Comparison of ENCODE assay signal across 14 cellular contexts in the genomic region with DNA sequence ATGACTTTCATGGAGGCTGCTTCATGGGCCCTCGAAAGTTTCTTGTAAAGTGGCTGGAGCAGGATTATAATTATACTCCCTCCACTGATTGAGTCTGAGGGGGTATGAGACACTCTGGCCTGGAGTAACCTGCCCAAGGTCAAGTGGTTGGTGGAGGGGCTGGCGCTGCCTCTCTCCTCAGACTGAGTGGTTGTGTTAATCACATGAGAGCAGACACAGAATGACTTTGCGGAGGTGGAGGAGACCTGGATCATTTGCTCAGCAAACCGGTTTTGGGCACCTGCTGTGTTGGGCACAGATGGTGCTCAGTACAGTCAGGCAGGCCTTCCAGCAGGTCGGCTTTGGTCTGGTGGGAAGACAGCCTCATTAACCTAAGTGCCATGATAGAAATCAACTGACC. TPM values are rescaled to one million over a fixed set of nuclear protein-coding genes. Genes with fewer than 3 reads are reported as not detected.
DNase-seq lines count a peak whose midpoint lies in the region; ATAC-seq and TF ChIP-seq lines count a peak whose summit lies in the region.
"Had no signal": no experiment of that assay in that cellular context is flagged by ENCODE, and none has a peak within 500 bp of the region (broad histone marks: within the 10 kb centered on the region; RNA-seq: fewer than 3 reads in every experiment).

No MANE protein-coding gene starts in this region.

- TF ChIP-seq CTCF in mammary epithelial cell (conservative IDR thresholded peaks at IDR 0.05 in 1 of 2, IDR thresholded peaks at IDR 0.05 in 1 of 2; ENCODE audit: extremely low read depth in 1 of 2, insufficient read depth in 1 of 2, low read depth in 1 of 2, low read length in 2 of 2) (no peak), cardiac muscle cell (IDR thresholded peaks at IDR 0.05; ENCODE audit: low read depth, low read length) (no peak), upper lobe of left lung (IDR thresholded peaks at IDR 0.05) (no peak)

- H3K27me3 ChIP-seq in mammary epithelial cell (ENCODE audit: insufficient read depth, low read length) (no peaks in the 10 kb centered on the region), cardiac muscle cell (no peaks in the 10 kb centered on the region), upper lobe of left lung (no peaks in the 10 kb centered on the region)

- DNase-seq in T47D (ENCODE audit: low read depth in 1 of 2, low spot score in 1 of 2) (peak; percentile 69 to 81), mammary epithelial cell (no peak), NCI-H524 (lab: John Stamatoyannopoulos, UW) (peak; percentile 88 to 93), cardiac muscle cell (ENCODE audit: low read depth in 1 of 2, low spot score in 1 of 2) (peak in 1 of 2 donors; percentile 79), upper lobe of left lung (peak in 1 of 2 donors; percentile 88), OCI-M1 (lab: John Stamatoyannopoulos, UW) (no peak), 8988T (no peak)
- no peak for DNase-seq in effector CD4-positive, alpha-beta T cell
- DNase-seq: activated CD8-positive, alpha-beta memory T cell treated with anti-CD3 and anti-CD28 coated beads, Interleukin-2, amount 50 U/mL, for 48 hours; KG1; T-helper 2 cell had no signal

- peaks cover 93% of the 10 kb centered on the region for H3K79me2 ChIP-seq in mammary epithelial cell (ENCODE audit: insufficient read depth, low read length)

- no TSS peak for BruUV-seq in mammary epithelial cell (replicated peaks; lab: Mats Ljungman, UMichigan)

- TF ChIP-seq EP300 in upper lobe of left lung (IDR thresholded peaks at IDR 0.05): peak in 1 of 4 donors; percentile 67

- H3K4me3 ChIP-seq in mammary epithelial cell (replicated peaks in 1 of 3; ENCODE audit: insufficient read depth in 1 of 3, low read depth in 2 of 3, low read length in 3 of 3) (no peak overlapping the region), cardiac muscle cell (no peak overlapping the region), upper lobe of left lung (no peak overlapping the region)

- dilution Hi-C loops in mammary epithelial cell (cut with HindIII; ENCODE audit: low sequenced_read_pairs): no loop called here

- H3K9ac ChIP-seq in mammary epithelial cell (ENCODE audit: insufficient read depth, low read length): no peak overlapping the region

- intact Hi-C loops in mammary epithelial cell (cut with micrococcal nuclease): no loop called here

- H3K27ac ChIP-seq in mammary epithelial cell (ENCODE audit: insufficient read depth, low read depth, low read length) (no peak overlapping the region), cardiac muscle cell (peak overlapping the region; percentile 31), upper lobe of left lung (peak overlapping the region in 3 of 4 donors; percentile 38 to 61 (median 58))

- CTCF ChIA-PET in mammary epithelial cell (lab: Charles Lee; ENCODE audit: low non-redundant PET): no interaction called here

- H3K9me3 ChIP-seq in mammary epithelial cell (replicated peaks; ENCODE audit: insufficient read depth, low read length): no peaks in the 10 kb centered on the region
- no peaks in the 10 kb centered on the region for H3K9me3 ChIP-seq in cardiac muscle cell (ENCODE audit: low read depth)
- H3K9me3 ChIP-seq in upper lobe of left lung: no peaks in the 10 kb centered on the region

- 69% methylated on average over 5 of the region's 5 CpGs for WGBS in mammary epithelial cell (ENCODE audit: low coverage, missing lambda C conversion rate)
- WGBS in upper lobe of left lung, 2 donors: 39 to 54% methylated on average over 4 to 5 of the region's 5 CpGs

- no peak overlapping the region for H3K4me2 ChIP-seq in mammary epithelial cell (ENCODE audit: insufficient read depth, low read depth, low read length)

- peak; percentile 46 to 88 for ATAC-seq in upper lobe of left lung (ENCODE audit: low FRiP score in 2 of 2)
- ATAC-seq: stimulated activated effector memory CD8-positive, alpha-beta T cell treated with anti-CD3 and anti-CD28 coated beads, Interleukin-12 subunit alpha, Interleukin-12 subunit beta, amount 100 ng/mL, for 72 hours had no signal

- no peaks in the 10 kb centered on the region for H3K36me3 ChIP-seq in mammary epithelial cell (ENCODE audit: insufficient read depth, low read length)
- H3K36me3 ChIP-seq in cardiac muscle cell: no peaks in the 10 kb centered on the region
- H3K36me3 ChIP-seq in upper lobe of left lung: peaks cover 0 to 14% (median 0%) of the 10 kb centered on the region in 4 donors

- in situ Hi-C loops in T47D (cut with HindIII; ENCODE audit: low pct_unique_long_range_greater_than_20kb, low sequenced_read_pairs) (no loop called here), mammary epithelial cell (cut with MboI; ENCODE audit: low sequenced_read_pairs in 2 of 2) (loop anchor here in 1 of 2 donors (25.0 kb wide), 1 partner anchor 195 kb away; no protein-coding TSS in a partner anchor)

- TF ChIP-seq POLR2A in upper lobe of left lung (IDR thresholded peaks at IDR 0.05): no peak

- no peak overlapping the region for H2AFZ ChIP-seq in mammary epithelial cell (ENCODE audit: low read depth, low read length)

- H3K4me1 ChIP-seq in mammary epithelial cell (ENCODE audit: insufficient read depth, low read length) (peaks cover 7% of the 10 kb centered on the region), cardiac muscle cell (ENCODE audit: low read depth) (peaks cover 31% of the 10 kb centered on the region), upper lobe of left lung (peaks cover 19 to 51% (median 32%) of the 10 kb centered on the region in 4 donors)

- no peaks in the 10 kb centered on the region for H4K20me1 ChIP-seq in mammary epithelial cell (ENCODE audit: insufficient read depth, low read length)

RNA-seq across cellular contexts. Expression of a gene that starts 11.8 kb away (rescaled TPM):
- total RNA-seq in mammary epithelial cell (10 to 100 TPM; 67.7 to 69.7 TPM), cardiac muscle cell (40.9 and 53.1 TPM in 2 replicates), upper lobe of left lung (100 to 1,000 TPM in 1 of 6 donors, 10 to 100 TPM in 5; 47.1 to 105 (median 68.6) TPM)
- polyA plus RNA-seq in mammary epithelial cell (59.1 TPM), cardiac muscle cell (30.1 and 30.9 TPM in 2 replicates)
- polyA minus RNA-seq in mammary epithelial cell: 235 TPM

RNA-seq across cellular contexts. Expression of a gene that starts 46.9 kb away (rescaled TPM):
- total RNA-seq in mammary epithelial cell (1 to 10 TPM; 8.6 to 8.7 TPM), cardiac muscle cell (2.9 and 3.7 TPM in 2 replicates), upper lobe of left lung (10 to 100 TPM in 1 of 6 donors, 1 to 10 TPM in 5; 2.6 to 17.5 (median 8.4) TPM)
- polyA plus RNA-seq in mammary epithelial cell (7.6 TPM), cardiac muscle cell (6.7 and 7.1 TPM in 2 replicates)
- 20.8 TPM for polyA minus RNA-seq in mammary epithelial cell

RNA-seq across cellular contexts. Expression of a gene that starts 50.3 kb away (rescaled TPM):
- total RNA-seq in mammary epithelial cell (under 1 TPM in 1 of 2 donors, not detected in 1; 0.42 TPM), cardiac muscle cell (4.0 and 6.7 TPM in 2 replicates), upper lobe of left lung (1 to 10 TPM in 5 of 6 donors, not detected in 1; 1.1 to 5.2 (median 2.7) TPM)
- polyA plus RNA-seq in mammary epithelial cell (not detected), cardiac muscle cell (5.8 and 6.6 TPM in 2 replicates)
- not detected for polyA minus RNA-seq in mammary epithelial cell
- total RNA-seq: H4; natural killer cell treated with Interleukin-12 subunit alpha and Interleukin-12 subunit beta and Interleukin-15 and Interleukin-18, amount 100 ng/mL, for 72 hours had no signal

Comparison
In these comparisons a context has a peak if more than half of its experiments do, and no peak if none do; other contexts are left out.
1. DNase-seq: peak in T47D (2 of 2) and NCI-H524 (2 of 2); none in mammary epithelial cell (single experiment), effector CD4-positive, alpha-beta T cell (single experiment), OCI-M1 (single experiment) and 8988T (single experiment).